ENCODE assay signal across 8 cellular contexts in genomic region chrX:131830400-131831184, GRCh38.
A peak's percentile ranks its signal among the peaks of the same experiment; 100 is the strongest.
DNase-seq lines count a peak whose midpoint lies in the region; ATAC-seq and TF ChIP-seq lines count a peak whose summit lies in the region.

No MANE protein-coding gene starts in this region.

- CTCF ChIA-PET in AG04450 (lab: Charles Lee) = no interaction called here
- CTCF ChIA-PET in activated CD4-positive, alpha-beta memory T cell treated with anti-CD3 and anti-CD28 coated beads for 36 hours (lab: Charles Lee) = interaction anchor here (0.7 to 1.3 kb wide), 3 partner anchors 14 to 389 kb away, joined by 3 to 7 read pairs (median 3); no protein-coding TSS in a partner anchor
- CTCF ChIA-PET in naive thymus-derived CD4-positive, alpha-beta T cell (lab: Charles Lee) = interaction anchor here (0.8 kb wide), 1 partner anchor 11 kb away, joined by 5 read pairs; no protein-coding TSS in a partner anchor

- TF ChIP-seq CTCF in AG04450 (IDR thresholded peaks at IDR 0.05; ENCODE audit: low read depth, low read length) (peak; percentile 26), fibroblast of mammary gland (conservative IDR thresholded peaks at IDR 0.05; ENCODE audit: control insufficient read depth, insufficient read depth, low read depth, low read length) (peak; percentile 35), thyroid gland (IDR thresholded peaks at IDR 0.05) (peak in 5 of 6 experiments; percentile 28 to 77 (median 43))

- H3K36me3 ChIP-seq in naive thymus-derived CD4-positive, alpha-beta T cell (ENCODE audit: control insufficient read depth in 2 of 3, insufficient read depth in 3 of 3, low read length in 3 of 3) = no peaks in the 10 kb centered on the region
- no peaks in the 10 kb centered on the region for H3K36me3 ChIP-seq in thyroid gland

- H3K4me1 Mint-ChIP-seq in activated CD4-positive, alpha-beta memory T cell treated with anti-CD3 and anti-CD28 coated beads for 36 hours (ENCODE audit: low read depth) = peaks cover 33% of the 10 kb centered on the region
- peaks cover 1 to 44% (median 35%) of the 10 kb centered on the region in 7 donors for H3K4me1 Mint-ChIP-seq in naive thymus-derived CD4-positive, alpha-beta T cell

- H3K4me3 Mint-ChIP-seq in activated CD4-positive, alpha-beta memory T cell treated with anti-CD3 and anti-CD28 coated beads for 36 hours = peak overlapping the region; percentile 85
- H3K4me3 Mint-ChIP-seq in naive thymus-derived CD4-positive, alpha-beta T cell = peak overlapping the region; percentile 61 to 90 (median 72)

- POLR2A ChIA-PET in AG04450 (lab: Yijun Ruan, JAX) = no interaction called here
- POLR2A ChIA-PET in activated CD4-positive, alpha-beta memory T cell treated with anti-CD3 and anti-CD28 coated beads for 36 hours (lab: Charles Lee) = no interaction called here
- POLR2A ChIA-PET in naive thymus-derived CD4-positive, alpha-beta T cell (lab: Charles Lee) = interaction anchor here (0.6 to 0.7 kb wide), 2 partner anchors 11 to 638 kb away, joined by 3 read pairs; no protein-coding TSS in a partner anchor

- TF ChIP-seq POLR2A in GM18505 (IDR thresholded peaks at IDR 0.05; ENCODE audit: borderline replicate concordance, extremely low read depth, insufficient read depth, insufficient read length) = no peak
- TF ChIP-seq POLR2A in thyroid gland (IDR thresholded peaks at IDR 0.05) = no peak

- H3K27ac ChIP-seq in AG04450 (ENCODE audit: low read depth, low read length) (no peak overlapping the region), thyroid gland (peak overlapping the region in 2 of 3 donors; percentile 8 to 56)
- peak overlapping the region; percentile 55 for H3K27ac ChIP-seq in naive thymus-derived CD4-positive, alpha-beta T cell (ENCODE audit: low read depth, low read length)

- H3K27me3 ChIP-seq in AG04450 (ENCODE audit: control insufficient read depth, insufficient read depth, low read length) (no peaks in the 10 kb centered on the region), thyroid gland (no peaks in the 10 kb centered on the region)
- H3K27me3 ChIP-seq in naive thymus-derived CD4-positive, alpha-beta T cell (ENCODE audit: control insufficient read depth in 2 of 2, insufficient read depth in 2 of 2, low read length in 2 of 2) = no peaks in the 10 kb centered on the region

- no peak overlapping the region for H3K4me3 ChIP-seq in AG04450 (ENCODE audit: low read depth, low read length)
- no peak overlapping the region for H3K4me3 ChIP-seq in fibroblast of mammary gland (ENCODE audit: control insufficient read depth, low read depth, low read length)
- peak overlapping the region; percentile 37 for H3K4me3 ChIP-seq in naive thymus-derived CD4-positive, alpha-beta T cell (ENCODE audit: low read length)
- no peak overlapping the region for H3K4me3 ChIP-seq in thyroid gland (replicated peaks in 1 of 3)

- H3K4me1 ChIP-seq in naive thymus-derived CD4-positive, alpha-beta T cell (ENCODE audit: control insufficient read depth in 2 of 2, insufficient read depth in 2 of 2, low read length in 2 of 2) = peaks cover 0 to 14% of the 10 kb centered on the region in 2 donors
- H3K4me1 ChIP-seq in thyroid gland = peaks cover 0 to 4% of the 10 kb centered on the region in 2 donors

- no peaks in the 10 kb centered on the region for H3K9me3 Mint-ChIP-seq in activated CD4-positive, alpha-beta memory T cell treated with anti-CD3 and anti-CD28 coated beads for 36 hours
- H3K9me3 Mint-ChIP-seq in naive thymus-derived CD4-positive, alpha-beta T cell = no peaks in the 10 kb centered on the region

- intact Hi-C loops in activated CD4-positive, alpha-beta memory T cell treated with anti-CD3 and anti-CD28 coated beads for 36 hours (cut with micrococcal nuclease) = loop anchor here (2.0 to 10.0 kb wide), 3 partner anchors 254 to 660 kb away; no protein-coding TSS in a partner anchor
- intact Hi-C loops in naive thymus-derived CD4-positive, alpha-beta T cell (cut with micrococcal nuclease) = loop anchor here (1.0 to 5.0 kb wide), 7 partner anchors 18 to 1840 kb away; partner anchors contain the start of genes MBNL3 (in 2 of the 2), RAP2C (in 1 of the 2) and STK26 (in 1 of the 2)
- intact Hi-C loops in thyroid gland (cut with DNase I) = no loop called here

- peaks cover 3% of the 10 kb centered on the region for H3K36me3 Mint-ChIP-seq in activated CD4-positive, alpha-beta memory T cell treated with anti-CD3 and anti-CD28 coated beads for 36 hours
- no peaks in the 10 kb centered on the region for H3K36me3 Mint-ChIP-seq in naive thymus-derived CD4-positive, alpha-beta T cell

- H3K9me3 ChIP-seq in AG04450 (ENCODE audit: control insufficient read depth, insufficient read depth, low read length) = no peaks in the 10 kb centered on the region
- no peaks in the 10 kb centered on the region for H3K9me3 ChIP-seq in naive thymus-derived CD4-positive, alpha-beta T cell (ENCODE audit: control insufficient read depth in 2 of 3, low read length in 3 of 3)
- no peaks in the 10 kb centered on the region for H3K9me3 ChIP-seq in thyroid gland

- 31 to 33% methylated on average over 8 to 14 of the region's 15 CpGs for WGBS in thyroid gland, 2 donors

- ATAC-seq in GM18505 (IDR thresholded peaks at IDR 0.05; ENCODE audit: unreplicated experiment) = peak; percentile 68
- ATAC-seq in HG03097 (IDR thresholded peaks at IDR 0.05; ENCODE audit: low FRiP score, unreplicated experiment) = peak; percentile 61
- peak; percentile 76 for ATAC-seq in naive thymus-derived CD4-positive, alpha-beta T cell

- H3K27ac Mint-ChIP-seq in activated CD4-positive, alpha-beta memory T cell treated with anti-CD3 and anti-CD28 coated beads for 36 hours = peak overlapping the region; percentile 91
- H3K27ac Mint-ChIP-seq in naive thymus-derived CD4-positive, alpha-beta T cell = peak overlapping the region; percentile 42 to 91 (median 81)

- DNase-seq in AG04450 (ENCODE audit: low read depth, low spot score) = no peak
- peak; percentile 88 for DNase-seq in NCI-H345 (lab: John Stamatoyannopoulos, UW)
- peak; percentile 81 for DNase-seq in activated CD4-positive, alpha-beta memory T cell treated with anti-CD3 and anti-CD28 coated beads for 36 hours
- DNase-seq in fibroblast of mammary gland (ENCODE audit: low read depth) = peak; percentile 68
- DNase-seq in naive thymus-derived CD4-positive, alpha-beta T cell = peak in 8 of 9 donors; percentile 59 to 83 (median 72)
- peak; percentile 23 to 25 for DNase-seq in thyroid gland

- H3K27me3 Mint-ChIP-seq in activated CD4-positive, alpha-beta memory T cell treated with anti-CD3 and anti-CD28 coated beads for 36 hours = no peaks in the 10 kb centered on the region
- no peaks in the 10 kb centered on the region for H3K27me3 Mint-ChIP-seq in naive thymus-derived CD4-positive, alpha-beta T cell
